8 cellular contexts compared by ENCODE assay signal in the genomic region with DNA sequence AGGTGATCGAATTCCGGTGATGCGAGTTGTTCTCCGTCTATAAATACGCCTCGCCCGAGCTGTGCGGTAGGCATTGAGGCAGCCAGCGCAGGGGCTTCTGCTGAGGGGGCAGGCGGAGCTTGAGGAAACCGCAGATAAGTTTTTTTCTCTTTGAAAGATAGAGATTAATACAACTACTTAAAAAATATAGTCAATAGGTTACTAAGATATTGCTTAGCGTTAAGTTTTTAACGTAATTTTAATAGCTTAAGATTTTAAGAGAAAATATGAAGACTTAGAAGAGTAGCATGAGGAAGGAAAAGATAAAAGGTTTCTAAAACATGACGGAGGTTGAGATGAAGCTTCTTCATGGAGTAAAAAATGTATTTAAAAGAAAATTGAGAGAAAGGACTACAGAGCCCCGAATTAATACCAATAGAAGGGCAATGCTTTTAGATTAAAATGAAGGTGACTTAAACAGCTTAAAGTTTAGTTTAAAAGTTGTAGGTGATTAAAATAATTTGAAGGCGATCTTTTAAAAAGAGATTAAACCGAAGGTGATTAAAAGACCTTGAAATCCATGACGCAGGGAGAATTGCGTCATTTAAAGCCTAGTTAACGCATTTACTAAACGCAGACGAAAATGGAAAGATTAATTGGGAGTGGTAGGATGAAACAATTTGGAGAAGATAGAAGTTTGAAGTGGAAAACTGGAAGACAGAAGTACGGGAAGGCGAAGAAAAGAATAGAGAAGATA. TPM values are rescaled to one million over a fixed set of nuclear protein-coding genes. Genes with fewer than 3 reads are reported as not detected.
DNase-seq lines count a peak whose midpoint lies in the region; ATAC-seq and TF ChIP-seq lines count a peak whose summit lies in the region.

TSS of gene MALAT1 (plus strand) at position 69 of the 736 bp plus-strand sequence.

- H3K4me3 ChIP-seq in DOHH2 (ENCODE audit: low read length) (peak within 1 kb of the TSS; percentile 85), lower leg skin (ENCODE audit: low read depth, poor library complexity, severe bottlenecking) (peak within 1 kb of the TSS; percentile 90)

- H3K9me3 ChIP-seq in DOHH2 (ENCODE audit: control insufficient read depth, insufficient read depth, low read length): no peaks in the 10 kb centered on the region

- no peaks in the 10 kb centered on the region for H3K9me2 ChIP-seq in DOHH2 (replicated peaks; ENCODE audit: control insufficient read depth, low read length)

- WGBS in lower leg skin, 2 donors: 0% methylated on average over 24 of the region's 24 CpGs

- ATAC-seq in HG03457 (IDR thresholded peaks at IDR 0.05; ENCODE audit: unreplicated experiment): peak; percentile 44
- no peak for ATAC-seq in GM18502 (IDR thresholded peaks at IDR 0.05; ENCODE audit: poor library complexity, unreplicated experiment)

- peak within 1 kb of the TSS; percentile 99 for H3K27ac ChIP-seq in DOHH2 (ENCODE audit: low read depth, low read length)

- peaks cover 81% of the 10 kb centered on the region for H3K79me2 ChIP-seq in DOHH2 (ENCODE audit: control insufficient read depth, low read length)

- peaks cover 57% of the 10 kb centered on the region for H3K36me3 ChIP-seq in DOHH2 (ENCODE audit: control insufficient read depth, low read length)

- peaks cover 45% of the 10 kb centered on the region for H4K20me1 ChIP-seq in DOHH2 (ENCODE audit: control insufficient read depth, insufficient read depth, low read depth, low read length)

- DNase-seq in NCI-H748 (lab: John Stamatoyannopoulos, UW; ENCODE audit: unreplicated experiment) (peak; percentile 95), dermis microvascular lymphatic vessel endothelial cell (ENCODE audit: low read depth in 2 of 2) (peak; percentile 95), lower leg skin (ENCODE audit: low spot score in 2 of 2) (peak; percentile 94 to 99)
- DNase-seq in activated CD4-positive, alpha-beta T cell treated with anti-CD3 and anti-CD28 coated beads, Interleukin-2, amount 50 U/mL, for 24 hours (ENCODE audit: low read depth in 1 of 2, low spot score in 1 of 2): peak; percentile 96 to 97
- peak; percentile 96 for DNase-seq in stimulated activated CD4-positive, alpha-beta T cell treated with anti-CD3 and anti-CD28 coated beads, Interleukin-4, amount 100 ng/mL, for 24 hours

- H3K4me2 ChIP-seq in DOHH2 (ENCODE audit: low read length): peak within 1 kb of the TSS; percentile 92

- no peaks in the 10 kb centered on the region for H3K27me3 ChIP-seq in DOHH2 (ENCODE audit: control insufficient read depth, low read length)

- H3F3A ChIP-seq in DOHH2 (ENCODE audit: control insufficient read depth, insufficient read depth): peaks cover 61% of the 10 kb centered on the region

- peaks cover 57% of the 10 kb centered on the region for H3K4me1 ChIP-seq in DOHH2 (ENCODE audit: control insufficient read depth, low read length)

- peak in 1 of 2 donors; percentile 100 for TF ChIP-seq POLR2A in lower leg skin (IDR thresholded peaks at IDR 0.05)

- no peak for TF ChIP-seq CTCF in DOHH2 (IDR thresholded peaks at IDR 0.05; ENCODE audit: low read depth, low read length, poor library complexity, severe bottlenecking)
- TF ChIP-seq CTCF in lower leg skin (IDR thresholded peaks at IDR 0.05): no peak

- intact Hi-C loops in lower leg skin (cut with DNase I; ENCODE audit: low total_unique reads): loop anchor here (5.0 kb wide), 1 partner anchor 77 kb away; the partner anchor contains the start of gene NEAT1

RNA-seq across cellular contexts. Expression of gene MALAT1, which starts in this region (rescaled TPM):
- total RNA-seq in dermis microvascular lymphatic vessel endothelial cell (1,844 and 2,565 TPM in 2 replicates), lower leg skin (over 10,000 TPM in 1 of 4 donors, 1,000 to 10,000 TPM in 3; 5,806 to 14,299 (median 7,416) TPM)
